Comparison of ENCODE assay signal across 22 cellular contexts in the genomic region with DNA sequence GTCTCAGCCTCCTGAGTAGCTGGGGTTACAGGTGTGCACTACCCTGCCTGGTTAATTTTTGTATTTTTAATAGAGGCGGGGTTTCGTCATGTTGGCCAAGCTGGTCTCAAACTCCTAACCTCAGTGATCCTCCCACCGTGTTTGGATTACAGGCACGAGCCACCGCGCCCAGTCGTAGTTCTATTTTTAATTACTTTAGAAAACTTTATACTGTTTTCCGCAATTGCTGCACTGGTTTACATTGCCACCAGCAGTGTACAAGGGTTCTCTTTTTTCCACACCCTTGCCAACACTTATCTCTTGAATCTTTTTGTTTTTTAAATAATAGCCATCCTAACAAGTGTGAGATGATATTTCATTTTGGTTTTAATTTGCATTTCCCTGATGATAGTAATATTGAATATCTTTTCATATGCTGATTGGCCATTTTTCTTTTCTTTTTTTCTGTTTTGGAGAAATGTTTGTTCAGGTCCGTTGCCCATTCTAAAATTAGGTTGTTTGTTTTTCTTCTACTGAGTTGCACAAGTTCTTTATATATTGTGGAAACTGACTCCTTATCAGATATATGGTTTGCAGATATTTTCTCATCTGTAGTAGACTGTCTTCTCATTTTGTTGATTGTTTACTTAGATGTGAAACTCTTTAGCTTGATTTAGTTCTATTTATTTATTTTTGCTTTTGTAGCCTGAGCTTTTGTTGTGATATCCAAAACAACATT. TPM values are rescaled to one million over a fixed set of nuclear protein-coding genes. Genes with fewer than 3 reads are reported as not detected.
DNase-seq lines count a peak whose midpoint lies in the region; ATAC-seq, FAIRE-seq and TF ChIP-seq lines count a peak whose summit lies in the region.
"Had no signal": no experiment of that assay in that cellular context is flagged by ENCODE, and none has a peak within 500 bp of the region (broad histone marks: within the 10 kb centered on the region; RNA-seq: fewer than 3 reads in every experiment).

No MANE protein-coding gene starts in this region.

- TF ChIP-seq CTCF in right lobe of liver (IDR thresholded peaks at IDR 0.05) (no peak), osteocyte (IDR thresholded peaks at IDR 0.05) (no peak)

- H3K9me3 ChIP-seq in right lobe of liver = peaks cover 0 to 7% (median 3%) of the 10 kb centered on the region in 4 donors
- H3K9me3 ChIP-seq: BE2C had no signal

- peak overlapping the region; percentile 61 for H3K27ac Mint-ChIP-seq in activated T-cell treated with anti-CD3 and anti-CD28 coated beads, Interleukin-2, amount 50 U/mL, for 72 hours
- H3K27ac Mint-ChIP-seq in osteocyte (ENCODE audit: unreplicated experiment) = no peak overlapping the region

- peak overlapping the region in 2 of 3 donors; percentile 35 to 37 for H3K27ac ChIP-seq in right lobe of liver
- H3K27ac ChIP-seq: A549; BLaER1 treated with 17β-estradiol and CSF1 and Interleukin-3, amounts not matched to agents 10 nM and 100 nM; GM23248 had no signal

- intact Hi-C loops in right lobe of liver (cut with DNase I) = no loop called here

- H3K36me3 Mint-ChIP-seq in activated T-cell treated with anti-CD3 and anti-CD28 coated beads, Interleukin-2, amount 50 U/mL, for 72 hours (ENCODE audit: insufficient read depth in 2 of 2) = peaks cover 17 to 49% of the 10 kb centered on the region in 2 donors
- peaks cover 43% of the 10 kb centered on the region for H3K36me3 Mint-ChIP-seq in osteocyte (ENCODE audit: unreplicated experiment)

- H3K4me3 Mint-ChIP-seq in activated T-cell treated with anti-CD3 and anti-CD28 coated beads, Interleukin-2, amount 50 U/mL, for 72 hours = no peak overlapping the region
- H3K4me3 Mint-ChIP-seq in osteocyte (ENCODE audit: unreplicated experiment) = no peak overlapping the region
- H3K4me3 Mint-ChIP-seq: CD4-positive, alpha-beta memory T cell had no signal

- H3K27me3 Mint-ChIP-seq in activated T-cell treated with anti-CD3 and anti-CD28 coated beads, Interleukin-2, amount 50 U/mL, for 72 hours (ENCODE audit: low read depth) = no peaks in the 10 kb centered on the region
- H3K27me3 Mint-ChIP-seq in osteocyte (ENCODE audit: unreplicated experiment) = no peaks in the 10 kb centered on the region
- H3K27me3 Mint-ChIP-seq: CD4-positive, alpha-beta memory T cell had no signal

- no peak for ATAC-seq in activated T-cell treated with anti-CD3 and anti-CD28 coated beads, Interleukin-2, amount 50 U/mL, for 72 hours (replicated peaks in 1 of 2)
- peak; percentile 86 to 96 (median 89) for ATAC-seq in right lobe of liver
- ATAC-seq: A549 had no signal

- H3K27me3 ChIP-seq in right lobe of liver = no peaks in the 10 kb centered on the region
- H3K27me3 ChIP-seq: BE2C; BLaER1 treated with 17β-estradiol and CSF1 and Interleukin-3, amounts not matched to agents 10 nM and 100 nM had no signal

- TF ChIP-seq POLR2A in right lobe of liver (IDR thresholded peaks at IDR 0.05) = no peak

- 43% methylated on average over 9 of the region's 9 CpGs for WGBS in right lobe of liver (ENCODE audit: insufficient coverage, low coverage, low lambda C conversion rate, missing lambda C conversion rate)

- peaks cover 0 to 7% (median 0%) of the 10 kb centered on the region in 4 donors for H3K4me1 ChIP-seq in right lobe of liver
- H3K4me1 ChIP-seq: A549; BE2C; BLaER1 treated with 17β-estradiol and CSF1 and Interleukin-3, amounts not matched to agents 10 nM and 100 nM had no signal

- no peak for DNase-seq in activated T-cell treated with anti-CD3 and anti-CD28 coated beads, Interleukin-2, amount 50 U/mL, for 72 hours
- DNase-seq in activated T-cell treated with anti-CD3 and anti-CD28 coated beads, Interleukin-2, amount 50 U/mL, for 1 hour = no peak
- DNase-seq in GM18507 (ENCODE audit: extremely low spot score, insufficient read length, low read depth) = no peak
- DNase-seq in right lobe of liver = peak in 2 of 3 donors; percentile 48 to 60
- no peak for DNase-seq in osteocyte (ENCODE audit: extremely low spot score, unreplicated experiment)
- DNase-seq in activated CD4-positive, alpha-beta T cell treated with anti-CD3 and anti-CD28 coated beads for 48 hours = no peak
- DNase-seq: 8988T; ACHN; AML-193; BE2C; Calu3; CD4-positive, alpha-beta memory T cell; COR-L47; DMS53; DMS79 treated with DMSO at 0.1 percent for 48 hours; GF-D8; GM23248; H7; HCEC 1CT had no signal

- no peaks in the 10 kb centered on the region for H3K36me3 ChIP-seq in right lobe of liver
- H3K36me3 ChIP-seq: BE2C had no signal

- peak; percentile 5 for FAIRE-seq in GM18507 (lab: Jason Lieb, UNC)
- FAIRE-seq: A549, H1 had no signal

- peaks cover 9 to 11% of the 10 kb centered on the region in 2 donors for H3K9me3 Mint-ChIP-seq in activated T-cell treated with anti-CD3 and anti-CD28 coated beads, Interleukin-2, amount 50 U/mL, for 72 hours
- peaks cover 29% of the 10 kb centered on the region for H3K9me3 Mint-ChIP-seq in osteocyte (ENCODE audit: unreplicated experiment)

- H3K4me1 Mint-ChIP-seq in activated T-cell treated with anti-CD3 and anti-CD28 coated beads, Interleukin-2, amount 50 U/mL, for 72 hours (ENCODE audit: low read depth) = peaks cover 13% of the 10 kb centered on the region
- H3K4me1 Mint-ChIP-seq in osteocyte (ENCODE audit: unreplicated experiment) = no peaks in the 10 kb centered on the region

- peak overlapping the region in 2 of 3 donors; percentile 23 to 24 for H3K4me3 ChIP-seq in right lobe of liver
- H3K4me3 ChIP-seq: A549; BLaER1 treated with 17β-estradiol and CSF1 and Interleukin-3, amounts not matched to agents 10 nM and 100 nM; GM23248 had no signal

RNA-seq across cellular contexts. Expression of gene ALMS1, which starts 16.9 kb away (rescaled TPM):
- total RNA-seq in activated T-cell treated with anti-CD3 and anti-CD28 coated beads, Interleukin-2, amount 50 U/mL, for 72 hours = 10 to 100 TPM; 13.0 to 16.5 TPM
- total RNA-seq in right lobe of liver (1 to 10 TPM; 5.0 to 9.3 (median 6.0) TPM), osteocyte (18.5 and 22.7 TPM in 2 replicates)

Comparison
In these comparisons a context has a peak if more than half of its experiments do, and no peak if none do; other contexts are left out.
1. ATAC-seq: peak in right lobe of liver (4 of 4); none in activated T-cell treated with anti-CD3 and anti-CD28 coated beads, Interleukin-2, amount 50 U/mL, for 72 hours (0 of 2).
2. DNase-seq: peak in right lobe of liver (2 of 3); none in activated T-cell treated with anti-CD3 and anti-CD28 coated beads, Interleukin-2, amount 50 U/mL, for 72 hours (0 of 2), activated T-cell treated with anti-CD3 and anti-CD28 coated beads, Interleukin-2, amount 50 U/mL, for 1 hour (single experiment), GM18507 (single experiment), osteocyte (single experiment) and activated CD4-positive, alpha-beta T cell treated with anti-CD3 and anti-CD28 coated beads for 48 hours (single experiment).